Comparison of ENCODE assay signal across 14 cellular contexts in genomic region chr15:77825143-77825542, GRCh38.
A peak's percentile ranks its signal among the peaks of the same experiment; 100 is the strongest.
DNase-seq lines count a peak whose midpoint lies in the region; ATAC-seq and TF ChIP-seq lines count a peak whose summit lies in the region.
"Had no signal": no experiment of that assay in that cellular context is flagged by ENCODE, and none has a peak within 500 bp of the region (broad histone marks: within the 10 kb centered on the region; RNA-seq: fewer than 3 reads in every experiment).

No MANE protein-coding gene starts in this region.

- H3K79me2 ChIP-seq in neural progenitor cell (ENCODE audit: low read depth), result no peaks in the 10 kb centered on the region

- no peak for TF ChIP-seq CTCF in BE2C (IDR thresholded peaks at IDR 0.05; ENCODE audit: low read depth, low read length)
- no peak for TF ChIP-seq CTCF in endodermal cell (conservative IDR thresholded peaks at IDR 0.05)
- TF ChIP-seq CTCF in neural progenitor cell (IDR thresholded peaks at IDR 0.05), result no peak

- H3K4me1 ChIP-seq in BE2C, result peaks cover 12% of the 10 kb centered on the region
- H3K4me1 ChIP-seq in endodermal cell (ENCODE audit: control insufficient read depth, insufficient read depth, low read length), result no peaks in the 10 kb centered on the region
- H3K4me1 ChIP-seq in neural progenitor cell, result no peaks in the 10 kb centered on the region
- H3K4me1 ChIP-seq: BLaER1 had no signal

- H4K20me1 ChIP-seq in neural progenitor cell (ENCODE audit: low read depth), result peaks cover 11% of the 10 kb centered on the region

- peaks cover 8% of the 10 kb centered on the region for H3F3A ChIP-seq in neural progenitor cell (ENCODE audit: low read depth)

- no peaks in the 10 kb centered on the region for H3K36me3 Mint-ChIP-seq in endodermal cell (ENCODE audit: low read depth)
- H3K36me3 Mint-ChIP-seq in neural progenitor cell, result no peaks in the 10 kb centered on the region
- H3K36me3 Mint-ChIP-seq: CD8-positive, alpha-beta memory T cell had no signal

- H3K4me3 ChIP-seq in BE2C (ENCODE audit: low read depth, low read length) (no peak overlapping the region), endodermal cell (ENCODE audit: low read length) (no peak overlapping the region), neural progenitor cell (no peak overlapping the region), H7 (ENCODE audit: insufficient read depth, low read depth, low read length) (no peak overlapping the region)
- H3K4me3 ChIP-seq: BLaER1 had no signal

- no peak for ATAC-seq in HG03196 (IDR thresholded peaks at IDR 0.05; ENCODE audit: unreplicated experiment)

- H3K27me3 ChIP-seq in BE2C, result peaks cover 11% of the 10 kb centered on the region
- peaks cover 30% of the 10 kb centered on the region for H3K27me3 ChIP-seq in endodermal cell (ENCODE audit: control insufficient read depth, insufficient read depth, low read length, poor library complexity, severe bottlenecking)
- peaks cover 25% of the 10 kb centered on the region for H3K27me3 ChIP-seq in neural progenitor cell
- peaks cover 12% of the 10 kb centered on the region for H3K27me3 ChIP-seq in H7 (ENCODE audit: control insufficient read depth, insufficient read depth, low read length)

- H3K9ac ChIP-seq in endodermal cell (ENCODE audit: extremely low read depth, low read length, poor library complexity, severe bottlenecking) (no peak overlapping the region), neural progenitor cell (no peak overlapping the region)
- H3K9ac ChIP-seq: BLaER1 had no signal

- H3K36me3 ChIP-seq in BE2C (no peaks in the 10 kb centered on the region), endodermal cell (ENCODE audit: control insufficient read depth, insufficient read depth, low read length) (no peaks in the 10 kb centered on the region), neural progenitor cell (no peaks in the 10 kb centered on the region), H7 (replicated peaks; ENCODE audit: control insufficient read depth, insufficient read depth, low read length) (no peaks in the 10 kb centered on the region)
- H3K36me3 ChIP-seq: BLaER1 had no signal

- H3K4me3 Mint-ChIP-seq in endodermal cell (no peak overlapping the region), neural progenitor cell (peak overlapping the region; percentile 53)
- H3K4me3 Mint-ChIP-seq: CD8-positive, alpha-beta memory T cell had no signal

- DNase-seq in NCI-H82 (lab: John Stamatoyannopoulos, UW) (peak; percentile 33), NCI-H82 treated with DMSO at 0.1 percent for 48 hours (lab: John Stamatoyannopoulos, UW; ENCODE audit: unreplicated experiment) (no peak), BE2C (peak; percentile 4), endodermal cell (peak; percentile 30), neural progenitor cell (ENCODE audit: low spot score) (no peak), H7 (no peak), putamen (ENCODE audit: low spot score) (no peak)
- DNase-seq: Caco-2, DMS53, GF-D8 had no signal

- 91 to 92% methylated on average over 5 to 7 of the region's 7 CpGs for WGBS in endodermal cell (ENCODE audit: insufficient coverage in 1 of 2, insufficient read length in 1 of 2), 2 experiments

- no peak overlapping the region for H3K4me2 ChIP-seq in neural progenitor cell
- H3K4me2 ChIP-seq: BLaER1 had no signal

- no peak overlapping the region for H2AFZ ChIP-seq in neural progenitor cell (replicated peaks)

- no peaks in the 10 kb centered on the region for H3K9me3 ChIP-seq in BE2C
- no peaks in the 10 kb centered on the region for H3K9me3 ChIP-seq in endodermal cell (ENCODE audit: control insufficient read depth, low read length)
- no peaks in the 10 kb centered on the region for H3K9me3 ChIP-seq in neural progenitor cell (ENCODE audit: low read depth)
- H3K9me3 ChIP-seq: BLaER1, Caco-2 had no signal

- H3K4me1 Mint-ChIP-seq in endodermal cell, result no peaks in the 10 kb centered on the region
- H3K4me1 Mint-ChIP-seq in neural progenitor cell, result peaks cover 13% of the 10 kb centered on the region

- H3K27me3 Mint-ChIP-seq in endodermal cell (ENCODE audit: insufficient read depth) (peaks cover 31% of the 10 kb centered on the region), neural progenitor cell (ENCODE audit: insufficient read depth, low read depth) (peaks cover 27% of the 10 kb centered on the region)

- H3K9me3 Mint-ChIP-seq in endodermal cell (no peaks in the 10 kb centered on the region), neural progenitor cell (no peaks in the 10 kb centered on the region)
- H3K9me3 Mint-ChIP-seq: CD8-positive, alpha-beta memory T cell had no signal

- no peak overlapping the region for H3K27ac ChIP-seq in endodermal cell (ENCODE audit: low read depth, low read length)
- H3K27ac ChIP-seq in neural progenitor cell, result no peak overlapping the region
- H3K27ac ChIP-seq: 22Rv1, BLaER1 had no signal

- H3K27ac Mint-ChIP-seq in endodermal cell (no peak overlapping the region), neural progenitor cell (peak overlapping the region; percentile 93)

Comparison
In these comparisons a context has a peak if more than half of its experiments do, and no peak if none do; other contexts are left out.
1. DNase-seq: peak in NCI-H82 (single experiment), BE2C (single experiment) and endodermal cell (single experiment); none in NCI-H82 treated with DMSO at 0.1 percent for 48 hours (single experiment), neural progenitor cell (single experiment), H7 (single experiment) and putamen (single experiment).